In genomic region chr16:61797960-61798359, GRCh38 we compare ENCODE assay signal across 30 cellular contexts.
"Had no signal": no experiment of that assay in that cellular context is flagged by ENCODE, and none has a peak within 500 bp of the region (broad histone marks: within the 10 kb centered on the region; RNA-seq: fewer than 3 reads in every experiment).

No MANE protein-coding gene starts in this region.

- FAIRE-seq: colon had no signal

- H3K4me1 ChIP-seq: esophagus muscularis mucosa, foreskin keratinocyte, gastrocnemius medialis, heart left ventricle had no signal

- H3K4me3 ChIP-seq: ascending aorta, esophagus muscularis mucosa, gastrocnemius medialis, heart left ventricle had no signal

- H3K27me3 ChIP-seq: ascending aorta, esophagus muscularis mucosa, foreskin keratinocyte, gastrocnemius medialis, heart left ventricle had no signal

- DNase-seq: activated CD4-positive, alpha-beta memory T cell treated with anti-CD3 and anti-CD28 coated beads, Interleukin-2, amount 10 ng/mL, durations not matched to agents 7 days and 5 days; activated CD4-positive, alpha-beta T cell treated with anti-CD3 and anti-CD28 coated beads for 1 hour; activated CD4-positive, alpha-beta T cell treated with anti-CD3 and anti-CD28 coated beads for 4 hours; activated CD4-positive, alpha-beta T cell treated with anti-CD3 and anti-CD28 coated beads, Interleukin-2, amount 10 ng/mL, durations not matched to agents 7 days and 5 days; activated CD4-positive, alpha-beta T cell treated with anti-CD3 and anti-CD28 coated beads, Interleukin-2, amount 50 U/mL, for 4 hours; activated CD8-positive, alpha-beta memory T cell treated with anti-CD3 and anti-CD28 coated beads, Interleukin-2, amount 50 U/mL, for 48 hours; activated gamma-delta T cell; activated naive CD4-positive, alpha-beta T cell; activated naive CD4-positive, alpha-beta T cell treated with anti-CD3 and anti-CD28 coated beads, Interleukin-2, amount 10 ng/mL, durations not matched to agents 7 days and 5 days; activated naive CD8-positive, alpha-beta T cell treated with anti-CD3 and anti-CD28 coated beads, Interleukin-2, amount 10 ng/mL, durations not matched to agents 7 days and 5 days; activated T-cell treated with anti-CD3 and anti-CD28 coated beads for 4 hours; activated T-cell treated with anti-CD3 and anti-CD28 coated beads, Interleukin-2, amount 50 U/mL, for 24 hours; activated T-cell treated with anti-CD3 and anti-CD28 coated beads, Interleukin-2, amount 50 U/mL, for 72 hours; caudate nucleus; cortex of kidney; dermis blood vessel endothelial cell; effector CD4-positive, alpha-beta T cell; effector memory CD8-positive, alpha-beta T cell; erythroblast; foreskin keratinocyte; gastrocnemius medialis; glutamatergic neuron; heart left ventricle; T-helper 2 cell had no signal

- H3K36me3 ChIP-seq: ascending aorta, esophagus muscularis mucosa, gastrocnemius medialis, heart left ventricle had no signal

- H3K9me3 ChIP-seq: ascending aorta, esophagus muscularis mucosa, gastrocnemius medialis had no signal

- ATAC-seq: activated naive CD4-positive, alpha-beta T cell treated with anti-CD3 and anti-CD28 coated beads, Interleukin-2, amount 50 U/mL, for 72 hours; activated T-cell treated with anti-CD3 and anti-CD28 coated beads, Interleukin-2, amount 50 U/mL, for 72 hours; effector memory CD8-positive, alpha-beta T cell; foreskin keratinocyte; gastrocnemius medialis; heart left ventricle; WTC11 had no signal

- H3K27ac ChIP-seq: ascending aorta, esophagus muscularis mucosa, foreskin keratinocyte, gastrocnemius medialis, heart left ventricle, VCaP had no signal
